ENCODE assay signal across 11 cellular contexts in the genomic region with DNA sequence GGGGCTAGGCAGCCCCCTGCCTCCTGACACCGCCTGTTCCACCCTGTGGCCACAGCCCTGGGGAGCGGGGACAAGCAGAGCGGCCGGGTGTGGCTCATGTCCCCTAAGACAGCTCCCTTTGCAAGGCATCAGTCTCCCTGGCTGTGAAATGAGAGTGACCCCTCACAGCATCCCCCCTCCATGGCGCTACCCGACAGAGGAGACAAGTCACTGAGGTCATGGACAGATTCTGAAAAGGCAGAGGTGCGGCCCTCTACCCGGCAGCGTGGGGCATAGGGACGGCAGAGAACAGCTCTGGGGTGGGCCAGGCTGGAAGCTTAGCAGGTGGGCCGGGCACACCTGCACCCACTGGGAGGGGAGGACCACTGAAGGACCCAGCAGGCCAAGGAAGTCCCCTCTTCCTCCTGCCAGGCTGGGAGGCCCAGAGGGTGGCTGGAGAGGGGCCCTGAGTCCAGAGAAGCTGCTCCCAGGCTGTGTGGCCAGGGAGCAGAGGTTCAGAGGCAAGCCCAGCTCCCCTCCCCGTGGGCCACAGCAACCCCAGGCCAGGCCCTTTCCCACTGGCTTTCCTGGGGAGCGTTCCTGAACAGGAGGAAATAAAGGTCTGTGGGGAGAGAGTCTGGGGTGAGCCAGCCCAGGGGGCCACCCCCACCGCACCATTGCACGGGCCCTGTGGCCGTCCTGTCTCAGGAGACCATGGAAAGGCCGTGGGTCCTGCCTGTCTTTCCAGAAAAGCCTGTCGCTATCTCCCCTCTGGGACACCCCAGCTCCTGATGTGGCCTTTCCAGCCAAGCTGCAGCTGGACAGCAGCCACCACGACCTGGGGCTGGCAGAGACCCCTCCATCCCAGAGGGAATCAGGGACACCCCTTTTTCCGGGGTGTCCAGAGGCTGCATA. TPM values are rescaled to one million over a fixed set of nuclear protein-coding genes. Genes with fewer than 3 reads are reported as not detected.
DNase-seq lines count a peak whose midpoint lies in the region; ATAC-seq, FAIRE-seq and TF ChIP-seq lines count a peak whose summit lies in the region.
"Had no signal": no experiment of that assay in that cellular context is flagged by ENCODE, and none has a peak within 500 bp of the region (broad histone marks: within the 10 kb centered on the region; RNA-seq: fewer than 3 reads in every experiment).

No MANE protein-coding gene starts in this region.

- H3K27ac Mint-ChIP-seq in activated CD8-positive, alpha-beta T cell treated with anti-CD3 and anti-CD28 coated beads, Interleukin-2, amount 10 ng/mL, durations not matched to agents 7 days and 5 days: no peak overlapping the region
- no peak overlapping the region for H3K27ac Mint-ChIP-seq in HFFc6

- ATAC-seq in activated CD8-positive, alpha-beta T cell treated with anti-CD3 and anti-CD28 coated beads, Interleukin-2, amount 10 ng/mL, durations not matched to agents 7 days and 5 days: no peak
- ATAC-seq in HG02610 (IDR thresholded peaks at IDR 0.05; ENCODE audit: unreplicated experiment) (no peak), HG03135 (IDR thresholded peaks at IDR 0.05; ENCODE audit: unreplicated experiment) (no peak)

- H3K9me3 ChIP-seq in iPS-18c (ENCODE audit: control insufficient read depth, insufficient read depth, low read length) (peaks cover 2% of the 10 kb centered on the region), small intestine (ENCODE audit: control insufficient read depth, low read depth) (no peaks in the 10 kb centered on the region)
- H3K9me3 ChIP-seq: SJSA1 had no signal

- POLR2A ChIA-PET in activated CD8-positive, alpha-beta T cell treated with anti-CD3 and anti-CD28 coated beads, Interleukin-2, amount 10 ng/mL, durations not matched to agents 7 days and 5 days (lab: Charles Lee): interaction anchor here (1.3 to 2.9 kb wide), 2 partner anchors 28 to 30 kb away, joined by 3 to 10 read pairs; no protein-coding TSS in a partner anchor

- peaks cover 17% of the 10 kb centered on the region for H3K4me1 Mint-ChIP-seq in activated CD8-positive, alpha-beta T cell treated with anti-CD3 and anti-CD28 coated beads, Interleukin-2, amount 10 ng/mL, durations not matched to agents 7 days and 5 days (ENCODE audit: low read depth)
- H3K4me1 Mint-ChIP-seq in HFFc6 (ENCODE audit: low read depth): no peaks in the 10 kb centered on the region

- no peaks in the 10 kb centered on the region for H3K9me3 Mint-ChIP-seq in activated CD8-positive, alpha-beta T cell treated with anti-CD3 and anti-CD28 coated beads, Interleukin-2, amount 10 ng/mL, durations not matched to agents 7 days and 5 days (ENCODE audit: insufficient read depth)
- no peaks in the 10 kb centered on the region for H3K9me3 Mint-ChIP-seq in HFFc6

- WGBS in small intestine, 3 donors: 49 to 71% (median 70%) methylated on average over 18 to 20 of the region's 20 CpGs

- CTCF ChIA-PET in activated CD8-positive, alpha-beta T cell treated with anti-CD3 and anti-CD28 coated beads, Interleukin-2, amount 10 ng/mL, durations not matched to agents 7 days and 5 days (lab: Charles Lee): interaction anchor here (1.2 to 2.5 kb wide), 2 partner anchors 12 to 42 kb away, joined by 3 to 8 read pairs; no protein-coding TSS in a partner anchor

- H3K36me3 ChIP-seq in small intestine (ENCODE audit: control insufficient read depth in 2 of 2, insufficient read depth in 2 of 2, low read length in 2 of 2): peaks cover 0 to 2% of the 10 kb centered on the region in 2 donors
- H3K36me3 ChIP-seq: SJSA1 had no signal

- TF ChIP-seq CTCF in GM12875 (IDR thresholded peaks at IDR 0.05; ENCODE audit: borderline replicate concordance, insufficient read depth, low read depth, low read length) (no peak), HFFc6 (IDR thresholded peaks at IDR 0.05) (no peak)

- no peak for DNase-seq in activated CD8-positive, alpha-beta T cell treated with anti-CD3 and anti-CD28 coated beads, Interleukin-2, amount 10 ng/mL, durations not matched to agents 7 days and 5 days
- peak; percentile 35 for DNase-seq in small intestine
- no peak for DNase-seq in GM03348 (ENCODE audit: low spot score)
- no peak for DNase-seq in HFFc6
- DNase-seq: NCI-H187 treated with DMSO at 0.1 percent for 48 hours had no signal

- peaks cover 0 to 2% of the 10 kb centered on the region in 2 donors for H3K4me1 ChIP-seq in small intestine (ENCODE audit: control insufficient read depth in 2 of 2, insufficient read depth in 1 of 2, low read depth in 1 of 2, low read length in 1 of 2)

- H3K36me3 Mint-ChIP-seq in activated CD8-positive, alpha-beta T cell treated with anti-CD3 and anti-CD28 coated beads, Interleukin-2, amount 10 ng/mL, durations not matched to agents 7 days and 5 days (ENCODE audit: low read depth): no peaks in the 10 kb centered on the region
- no peaks in the 10 kb centered on the region for H3K36me3 Mint-ChIP-seq in HFFc6 (ENCODE audit: low read depth)

- peak overlapping the region; percentile 76 to 94 for H3K27ac ChIP-seq in small intestine (ENCODE audit: low read depth in 1 of 2, low read length in 1 of 2)
- H3K27ac ChIP-seq: SJSA1 had no signal

- H3K4me3 Mint-ChIP-seq in activated CD8-positive, alpha-beta T cell treated with anti-CD3 and anti-CD28 coated beads, Interleukin-2, amount 10 ng/mL, durations not matched to agents 7 days and 5 days: peak overlapping the region; percentile 29
- H3K4me3 Mint-ChIP-seq in HFFc6: no peak overlapping the region

- no peaks in the 10 kb centered on the region for H3K27me3 ChIP-seq in small intestine (ENCODE audit: control insufficient read depth in 2 of 2, insufficient read depth in 2 of 2, low read length in 2 of 2)

- no peaks in the 10 kb centered on the region for H3K27me3 Mint-ChIP-seq in activated CD8-positive, alpha-beta T cell treated with anti-CD3 and anti-CD28 coated beads, Interleukin-2, amount 10 ng/mL, durations not matched to agents 7 days and 5 days (ENCODE audit: low read depth)
- peaks cover 35% of the 10 kb centered on the region for H3K27me3 Mint-ChIP-seq in HFFc6 (ENCODE audit: insufficient read depth)

- FAIRE-seq in small intestine (lab: Jason Lieb, UNC): no peak

- H3K4me3 ChIP-seq in GM12875 (ENCODE audit: low read depth, low read length): peak overlapping the region; percentile 65
- H3K4me3 ChIP-seq in iPS-18c (ENCODE audit: insufficient read depth, low read depth, low read length): 0 out of 2 replicates have a peak overlapping the region, but pooled peaks have one; percentile 32
- H3K4me3 ChIP-seq in small intestine (ENCODE audit: low read depth in 1 of 2, low read length in 2 of 2): peak overlapping the region in 1 of 2 donors; percentile 90
- H3K4me3 ChIP-seq: SJSA1 had no signal

RNA-seq across cellular contexts. Expression of a gene that starts 1.7 kb away (rescaled TPM):
- 10 to 100 TPM; 24.2 to 28.6 TPM for total RNA-seq in activated CD8-positive, alpha-beta T cell treated with anti-CD3 and anti-CD28 coated beads, Interleukin-2, amount 10 ng/mL, durations not matched to agents 7 days and 5 days
- polyA plus RNA-seq in small intestine: 100 to 1,000 TPM in 2 of 3 donors, 10 to 100 TPM in 1; 69.2 to 113 (median 102) TPM
- total RNA-seq in HFFc6 (2021; fragmentation: NEBNext Ultra II Directional; extraction: Animal tissue kit (Norgen Biotek cat#: 25700)): 1 to 10 TPM in 2 of 6 experiments, under 1 TPM in 4; 0.64 to 1.1 (median 0.90) TPM

RNA-seq across cellular contexts. Expression of a gene that starts 22.6 kb away (rescaled TPM):
- 10 to 100 TPM; 16.8 to 18.2 TPM for total RNA-seq in activated CD8-positive, alpha-beta T cell treated with anti-CD3 and anti-CD28 coated beads, Interleukin-2, amount 10 ng/mL, durations not matched to agents 7 days and 5 days
- polyA plus RNA-seq in small intestine: 10 to 100 TPM in 1 of 3 donors, 1 to 10 TPM in 2; 8.9 to 10.6 (median 8.9) TPM
- total RNA-seq in HFFc6 (2021; fragmentation: NEBNext Ultra II Directional; extraction: Animal tissue kit (Norgen Biotek cat#: 25700)): 1 to 10 TPM; 5.6 to 7.6 (median 6.5) TPM

RNA-seq across cellular contexts. Expression of a gene that starts 30.2 kb away (rescaled TPM):
- not detected for total RNA-seq in activated CD8-positive, alpha-beta T cell treated with anti-CD3 and anti-CD28 coated beads, Interleukin-2, amount 10 ng/mL, durations not matched to agents 7 days and 5 days
- 1 to 10 TPM in 1 of 3 donors, under 1 TPM in 2; 0.81 to 1.4 (median 0.89) TPM for polyA plus RNA-seq in small intestine
- total RNA-seq in HFFc6 (2021; fragmentation: NEBNext Ultra II Directional; extraction: Animal tissue kit (Norgen Biotek cat#: 25700)): under 1 TPM in 2 of 6 experiments, not detected in 4; 0.15 to 0.25 TPM
- total RNA-seq: epithelial cell of proximal tubule, SJSA1 had no signal

Comparison
In these comparisons a context has a peak if more than half of its experiments do, and no peak if none do; other contexts are left out.
1. RNA of a gene that starts 1.7 kb away (total RNA-seq): 24.2 to 28.6 TPM in activated CD8-positive, alpha-beta T cell treated with anti-CD3 and anti-CD28 coated beads, Interleukin-2, amount 10 ng/mL, durations not matched to agents 7 days and 5 days; 0.64 to 1.1 TPM in HFFc6; every median in the first group is over 10 times any median in the second.